17 cellular contexts compared by ENCODE assay signal in the genomic region with DNA sequence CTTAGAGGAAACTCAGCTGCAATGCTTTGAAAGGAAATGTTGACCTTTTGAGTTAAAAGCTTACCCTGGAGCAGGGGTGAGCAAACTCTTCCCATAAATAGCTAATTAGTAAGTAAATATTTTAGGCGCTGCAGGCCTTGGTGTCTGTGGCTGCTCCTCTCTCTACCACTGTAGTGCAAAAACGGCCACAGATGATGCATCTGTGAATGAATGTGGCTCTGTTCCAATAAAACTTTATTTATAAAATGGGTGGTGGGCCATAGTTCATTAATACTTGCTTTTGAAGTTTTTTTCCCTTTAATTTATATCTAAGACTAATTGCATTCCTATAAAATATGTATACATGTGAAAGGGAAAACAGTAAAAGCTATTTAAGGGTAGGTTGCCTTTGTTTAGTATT.
DNase-seq lines count a peak whose midpoint lies in the region; ATAC-seq and TF ChIP-seq lines count a peak whose summit lies in the region.
"Had no signal": no experiment of that assay in that cellular context is flagged by ENCODE, and none has a peak within 500 bp of the region (broad histone marks: within the 10 kb centered on the region; RNA-seq: fewer than 3 reads in every experiment).

No MANE protein-coding gene starts in this region.

- DNase-seq in stimulated activated CD4-positive, alpha-beta T cell treated with anti-CD3 and anti-CD28 coated beads, Interleukin-4, amount 100 ng/mL, for 24 hours: peak; percentile 0
- no peak for DNase-seq in stimulated activated CD4-positive, alpha-beta T cell treated with anti-CD3 and anti-CD28 coated beads, Interleukin-4, amount 100 ng/mL, for 4 hours
- peak; percentile 27 for DNase-seq in NCI-H748 treated with DMSO at 0.1 percent for 48 hours (lab: John Stamatoyannopoulos, UW)
- DNase-seq in myocyte (ENCODE audit: low read depth): peak; percentile 7
- no peak for DNase-seq in T-cell
- no peak for DNase-seq in GM10266 (ENCODE audit: extremely low spot score)
- no peak for DNase-seq in NCI-H2227 treated with DMSO at 0.1 percent for 48 hours (lab: John Stamatoyannopoulos, UW)
- DNase-seq: EL, MM.1S, NCI-H1105 treated with DMSO at 0.1 percent for 48 hours, NCI-H2029, NCI-H526, Peyer's patch, Right ventricle myocardium superior had no signal

- CTCF ChIA-PET in T-cell (lab: Charles Lee): interaction anchor here in 1 of 2 donors (0.5 kb wide), 1 partner anchor 360 kb away, joined by 3 read pairs; no protein-coding TSS in a partner anchor

- no peak for ATAC-seq in T-cell (replicated peaks in 1 of 4)
- ATAC-seq: CD8-positive, alpha-beta T cell had no signal

- H3K4me3 Mint-ChIP-seq in T-cell: no peak overlapping the region
- H3K4me3 Mint-ChIP-seq: B cell; CD8-positive, alpha-beta T cell; H9 had no signal

- TF ChIP-seq CTCF in GM10266 (IDR thresholded peaks at IDR 0.05; ENCODE audit: control insufficient read depth, insufficient read depth, low read depth, missing control alignments): no peak

- no peak overlapping the region for H3K27ac Mint-ChIP-seq in T-cell
- H3K27ac Mint-ChIP-seq: B cell; CD8-positive, alpha-beta T cell had no signal

- POLR2A ChIA-PET in T-cell (lab: Charles Lee): no interaction called here

- no peaks in the 10 kb centered on the region for H3K4me1 Mint-ChIP-seq in T-cell
- H3K4me1 Mint-ChIP-seq: B cell had no signal

- no peaks in the 10 kb centered on the region for H3K36me3 Mint-ChIP-seq in T-cell
- H3K36me3 Mint-ChIP-seq: CD8-positive, alpha-beta T cell had no signal

- H3K27me3 Mint-ChIP-seq in T-cell: no peaks in the 10 kb centered on the region
- H3K27me3 Mint-ChIP-seq: B cell had no signal

- no peaks in the 10 kb centered on the region for H3K9me3 Mint-ChIP-seq in T-cell
- H3K9me3 Mint-ChIP-seq: CD8-positive, alpha-beta T cell; H9 had no signal

Comparison
In these comparisons a context has a peak if more than half of its experiments do, and no peak if none do; other contexts are left out.
1. DNase-seq: peak in stimulated activated CD4-positive, alpha-beta T cell treated with anti-CD3 and anti-CD28 coated beads, Interleukin-4, amount 100 ng/mL, for 24 hours (single experiment), NCI-H748 treated with DMSO at 0.1 percent for 48 hours (single experiment) and myocyte (single experiment); none in stimulated activated CD4-positive, alpha-beta T cell treated with anti-CD3 and anti-CD28 coated beads, Interleukin-4, amount 100 ng/mL, for 4 hours (0 of 2), T-cell (0 of 34), GM10266 (single experiment) and NCI-H2227 treated with DMSO at 0.1 percent for 48 hours (single experiment).